Comparison of ENCODE assay signal across 20 cellular contexts in the genomic region with DNA sequence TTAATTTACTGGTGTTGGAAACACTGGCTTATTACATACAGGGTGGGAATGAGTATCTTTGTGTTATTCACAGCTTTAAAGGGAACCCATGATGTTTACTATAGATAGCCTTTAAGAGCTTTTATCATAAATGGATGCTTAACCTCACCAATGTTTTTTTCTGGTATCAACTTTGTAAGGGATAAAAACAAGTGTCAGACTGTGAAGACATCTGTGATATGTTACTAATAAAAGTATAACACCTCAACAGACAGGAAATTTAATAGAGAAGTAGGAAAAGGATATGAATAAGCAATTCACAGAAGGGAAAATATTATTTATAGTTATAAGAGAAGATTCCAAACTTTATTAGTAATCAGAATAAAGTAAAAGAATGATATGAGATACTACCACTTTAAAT. TPM values are rescaled to one million over a fixed set of nuclear protein-coding genes. Genes with fewer than 3 reads are reported as not detected.
DNase-seq lines count a peak whose midpoint lies in the region; ATAC-seq, FAIRE-seq and TF ChIP-seq lines count a peak whose summit lies in the region.
"Had no signal": no experiment of that assay in that cellular context is flagged by ENCODE, and none has a peak within 500 bp of the region (broad histone marks: within the 10 kb centered on the region; RNA-seq: fewer than 3 reads in every experiment).

No MANE protein-coding gene starts in this region.

- peaks cover 17% of the 10 kb centered on the region for H3K4me1 ChIP-seq in BLaER1
- H3K4me1 ChIP-seq in BLaER1 treated with 17β-estradiol and CSF1 and Interleukin-3, amounts not matched to agents 10 nM and 100 nM: peaks cover 10 to 23% (median 18%) of the 10 kb centered on the region in 10 experiments; a peak in 18 of 20 replicates

- H3K9me3 ChIP-seq in BLaER1: no peaks in the 10 kb centered on the region
- no peaks in the 10 kb centered on the region for H3K9me3 ChIP-seq in BLaER1 treated with 17β-estradiol and CSF1 and Interleukin-3, amounts not matched to agents 10 nM and 100 nM (replicated peaks in 1 of 11)

- H3K4me2 ChIP-seq in BLaER1: peak overlapping the region; percentile 13; the same call in 1 of the 2 replicates
- peak overlapping the region in 10 of 11 experiments; percentile 16 to 50 (median 36); a peak in 13 of 22 replicates for H3K4me2 ChIP-seq in BLaER1 treated with 17β-estradiol and CSF1 and Interleukin-3, amounts not matched to agents 10 nM and 100 nM

- H3K27me3 Mint-ChIP-seq in activated T-helper 17 cell treated with anti-CD3 and anti-CD28 coated beads, Interleukin-2, amount 50 U/mL, for 72 hours: no peaks in the 10 kb centered on the region
- no peaks in the 10 kb centered on the region for H3K27me3 Mint-ChIP-seq in memory B cell
- no peaks in the 10 kb centered on the region for H3K27me3 Mint-ChIP-seq in Calu3 (ENCODE audit: unreplicated experiment)

- TF ChIP-seq CTCF in Calu3 (IDR thresholded peaks at IDR 0.05; ENCODE audit: unreplicated experiment): no peak

- FAIRE-seq in urothelium cell line (lab: Jason Lieb, UNC): no peak
- FAIRE-seq in RCC 7860 (lab: Jason Lieb, UNC): no peak
- FAIRE-seq: GM12891, GM19239 had no signal

- no peak for ATAC-seq in activated T-helper 17 cell treated with anti-CD3 and anti-CD28 coated beads, Interleukin-2, amount 50 U/mL, for 72 hours (replicated peaks)
- ATAC-seq in memory B cell (ENCODE audit: low read depth): no peak
- ATAC-seq: Panc1 had no signal

- CTCF ChIA-PET in Calu3 (lab: Charles Lee): no interaction called here

- H3K4me3 ChIP-seq in BLaER1: no peak overlapping the region
- no peak overlapping the region for H3K4me3 ChIP-seq in BLaER1 treated with 17β-estradiol and CSF1 and Interleukin-3, amounts not matched to agents 10 nM and 100 nM

- H3K27ac Mint-ChIP-seq in activated T-helper 17 cell treated with anti-CD3 and anti-CD28 coated beads, Interleukin-2, amount 50 U/mL, for 72 hours: peak overlapping the region; percentile 69
- peak overlapping the region; percentile 56 for H3K27ac Mint-ChIP-seq in memory B cell
- no peak overlapping the region for H3K27ac Mint-ChIP-seq in Calu3 (ENCODE audit: unreplicated experiment)

- no peak overlapping the region for H3K9ac ChIP-seq in BLaER1
- H3K9ac ChIP-seq in BLaER1 treated with 17β-estradiol and CSF1 and Interleukin-3, amounts not matched to agents 10 nM and 100 nM: no peak overlapping the region

- no peak overlapping the region for H3K27ac ChIP-seq in BLaER1
- H3K27ac ChIP-seq in BLaER1 treated with 17β-estradiol and CSF1 and Interleukin-3, amounts not matched to agents 10 nM and 100 nM: peak overlapping the region in 7 of 11 experiments; percentile 17 to 47 (median 32); a peak in 8 of 22 replicates

- no peaks in the 10 kb centered on the region for H4K20me1 ChIP-seq in BLaER1
- no peaks in the 10 kb centered on the region for H4K20me1 ChIP-seq in BLaER1 treated with 17β-estradiol and CSF1 and Interleukin-3, amounts not matched to agents 10 nM and 100 nM

- no peak overlapping the region for H3K4me3 Mint-ChIP-seq in activated T-helper 17 cell treated with anti-CD3 and anti-CD28 coated beads, Interleukin-2, amount 50 U/mL, for 72 hours
- H3K4me3 Mint-ChIP-seq in memory B cell (no peak overlapping the region), Calu3 (ENCODE audit: low read depth, unreplicated experiment) (no peak overlapping the region)

- H3K27me3 ChIP-seq in BLaER1: no peaks in the 10 kb centered on the region
- no peaks in the 10 kb centered on the region for H3K27me3 ChIP-seq in BLaER1 treated with 17β-estradiol and CSF1 and Interleukin-3, amounts not matched to agents 10 nM and 100 nM

- H3K9me3 Mint-ChIP-seq in activated T-helper 17 cell treated with anti-CD3 and anti-CD28 coated beads, Interleukin-2, amount 50 U/mL, for 72 hours: no peaks in the 10 kb centered on the region
- no peaks in the 10 kb centered on the region for H3K9me3 Mint-ChIP-seq in memory B cell
- no peaks in the 10 kb centered on the region for H3K9me3 Mint-ChIP-seq in Calu3 (ENCODE audit: low read depth, unreplicated experiment)

- no peak for DNase-seq in memory B cell (ENCODE audit: low spot score in 2 of 2)
- DNase-seq in Calu3: no peak
- DNase-seq in globus pallidus (ENCODE audit: low spot score): no peak
- no peak for DNase-seq in urothelium cell line (ENCODE audit: low spot score)
- DNase-seq in RCC 7860 (ENCODE audit: low spot score): no peak
- DNase-seq: DMS79, HCEC 1CT, IMR-90, Kasumi-1, NCI-H1105 treated with DMSO at 0.1 percent for 48 hours, NCI-H187, NCI-H446 treated with DMSO at 0.1 percent for 48 hours, NCI-H748 treated with DMSO at 0.1 percent for 48 hours, SHP77 had no signal

- BruUV-seq in Calu3 (replicated peaks; lab: Mats Ljungman, UMichigan): no TSS peak

- peaks cover 72% of the 10 kb centered on the region for H3K36me3 Mint-ChIP-seq in activated T-helper 17 cell treated with anti-CD3 and anti-CD28 coated beads, Interleukin-2, amount 50 U/mL, for 72 hours (ENCODE audit: low read depth)
- H3K36me3 Mint-ChIP-seq in memory B cell: peaks cover 31% of the 10 kb centered on the region
- peaks cover 5% of the 10 kb centered on the region for H3K36me3 Mint-ChIP-seq in Calu3 (ENCODE audit: insufficient read depth, unreplicated experiment)

- H3K36me3 ChIP-seq in BLaER1: peaks cover 91% of the 10 kb centered on the region
- peaks cover 86 to 100% (median 97%) of the 10 kb centered on the region in 11 experiments for H3K36me3 ChIP-seq in BLaER1 treated with 17β-estradiol and CSF1 and Interleukin-3, amounts not matched to agents 10 nM and 100 nM

- peaks cover 18% of the 10 kb centered on the region for H3K4me1 Mint-ChIP-seq in activated T-helper 17 cell treated with anti-CD3 and anti-CD28 coated beads, Interleukin-2, amount 50 U/mL, for 72 hours
- H3K4me1 Mint-ChIP-seq in memory B cell (peaks cover 14% of the 10 kb centered on the region), Calu3 (ENCODE audit: low read depth, unreplicated experiment) (no peaks in the 10 kb centered on the region)

- intact Hi-C loops in Calu3 (cut with micrococcal nuclease; ENCODE audit: unreplicated experiment): no loop called here

RNA-seq across cellular contexts. Expression of a gene that starts 46.3 kb away (rescaled TPM):
- total RNA-seq in activated T-helper 17 cell treated with anti-CD3 and anti-CD28 coated beads, Interleukin-2, amount 50 U/mL, for 72 hours: 100 to 1,000 TPM in 1 of 2 donors, 10 to 100 TPM in 1; 71.9 to 118 TPM
- 37.2 and 38.3 TPM in 2 replicates for total RNA-seq in Calu3 (2022)

RNA-seq across cellular contexts. Expression of a gene that starts 54.8 kb away (rescaled TPM):
- 10 to 100 TPM; 34.0 to 44.5 TPM for total RNA-seq in activated T-helper 17 cell treated with anti-CD3 and anti-CD28 coated beads, Interleukin-2, amount 50 U/mL, for 72 hours
- 11.5 and 13.9 TPM in 2 replicates for total RNA-seq in Calu3 (2022)

RNA-seq across cellular contexts. Expression of a gene that starts 55.2 kb away (rescaled TPM):
- 10 to 100 TPM; 43.6 to 89.7 TPM for total RNA-seq in activated T-helper 17 cell treated with anti-CD3 and anti-CD28 coated beads, Interleukin-2, amount 50 U/mL, for 72 hours
- 39.5 and 39.8 TPM in 2 replicates for total RNA-seq in Calu3 (2022)
